In the genomic region with DNA sequence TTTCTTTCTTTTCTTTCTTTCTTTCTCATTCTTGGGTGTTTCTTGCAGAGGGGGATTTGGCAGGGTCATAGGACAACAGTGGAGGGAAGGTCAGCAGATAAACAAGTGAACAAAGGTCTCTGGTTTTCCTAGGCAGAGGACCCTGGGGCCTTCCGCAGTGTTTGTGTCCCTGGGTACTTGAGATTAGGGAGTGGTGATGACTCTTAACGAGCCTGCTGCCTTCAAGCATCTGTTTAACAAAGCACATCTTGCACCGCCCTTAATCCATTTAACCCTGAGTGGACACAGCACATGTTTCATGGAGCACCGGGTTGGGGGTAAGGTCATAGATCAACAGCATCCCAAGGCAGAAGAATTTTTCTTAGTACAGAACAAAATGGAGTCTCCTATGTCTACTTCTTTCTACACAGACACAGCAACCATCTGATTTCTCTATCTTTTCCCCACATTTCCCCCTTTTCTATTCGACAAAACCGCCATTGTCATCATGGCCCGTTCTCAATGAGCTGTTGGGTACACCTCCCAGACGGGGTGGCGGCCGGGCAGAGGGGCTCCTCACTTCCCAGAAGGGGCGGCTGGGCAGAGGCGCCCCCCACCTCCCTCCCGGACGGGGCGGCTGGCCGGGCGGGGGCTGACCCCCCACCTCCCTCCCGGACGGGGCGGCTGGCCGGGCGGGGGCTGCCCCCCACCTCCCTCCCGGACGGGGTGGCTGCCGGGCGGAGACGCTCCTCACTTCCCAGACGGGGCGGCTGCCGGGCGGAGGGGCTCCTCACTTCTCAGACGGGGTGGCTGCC, we compare ENCODE assay signal across 7 cellular contexts. TPM values are rescaled to one million over a fixed set of nuclear protein-coding genes. Genes with fewer than 3 reads are reported as not detected.
DNase-seq lines count a peak whose midpoint lies in the region; ATAC-seq and TF ChIP-seq lines count a peak whose summit lies in the region.
"Not testable (repeated sequence)": the region's sequence is repeated elsewhere in the genome, so short reads cannot be mapped to it uniquely, and the experiment has no call there.

No MANE protein-coding gene starts in this region.

- H3K27ac Mint-ChIP-seq in CD4-positive, alpha-beta T cell, result peak overlapping the region; percentile 92
- H3K27ac Mint-ChIP-seq in T-helper 17 cell, result peak overlapping the region; percentile 95
- H3K27ac Mint-ChIP-seq in activated CD4-positive, alpha-beta memory T cell treated with anti-CD3 and anti-CD28 coated beads for 36 hours, result peak overlapping the region; percentile 78
- peak overlapping the region; percentile 41 for H3K27ac Mint-ChIP-seq in activated T-helper 1 cell treated with anti-CD3 and anti-CD28 coated beads, Interleukin-12 subunit alpha, Interleukin-12 subunit beta, Interleukin-2, Interleukin-4 antibody, amounts not matched to agents 30 ng/mL and 10 ng/mL and 1 ng/mL, durations not matched to agents 14 hours and 24 hours and 36 hours
- peak overlapping the region; percentile 51 for H3K27ac Mint-ChIP-seq in activated naive CD8-positive, alpha-beta T cell
- peak overlapping the region; percentile 32 for H3K27ac Mint-ChIP-seq in endodermal cell
- peak overlapping the region; percentile 77 to 80 for H3K27ac Mint-ChIP-seq in natural killer cell treated with Interleukin-12 subunit alpha and Interleukin-12 subunit beta and Interleukin-15 and Interleukin-18, amount 100 ng/mL, for 72 hours

- not testable (repeated sequence) for H3K9ac ChIP-seq in endodermal cell (ENCODE audit: extremely low read depth, low read length, poor library complexity, severe bottlenecking)

- peaks cover 65% of the 10 kb centered on the region for H3K4me1 Mint-ChIP-seq in CD4-positive, alpha-beta T cell (ENCODE audit: low read depth)
- H3K4me1 Mint-ChIP-seq in T-helper 17 cell, result peaks cover 48% of the 10 kb centered on the region
- H3K4me1 Mint-ChIP-seq in activated CD4-positive, alpha-beta memory T cell treated with anti-CD3 and anti-CD28 coated beads for 36 hours (ENCODE audit: low read depth), result peaks cover 64% of the 10 kb centered on the region
- peaks cover 70% of the 10 kb centered on the region for H3K4me1 Mint-ChIP-seq in activated T-helper 1 cell treated with anti-CD3 and anti-CD28 coated beads, Interleukin-12 subunit alpha, Interleukin-12 subunit beta, Interleukin-2, Interleukin-4 antibody, amounts not matched to agents 30 ng/mL and 10 ng/mL and 1 ng/mL, durations not matched to agents 14 hours and 24 hours and 36 hours (ENCODE audit: low read depth)
- peaks cover 68% of the 10 kb centered on the region for H3K4me1 Mint-ChIP-seq in activated naive CD8-positive, alpha-beta T cell (ENCODE audit: low read depth)
- peaks cover 24% of the 10 kb centered on the region for H3K4me1 Mint-ChIP-seq in endodermal cell
- H3K4me1 Mint-ChIP-seq in natural killer cell treated with Interleukin-12 subunit alpha and Interleukin-12 subunit beta and Interleukin-15 and Interleukin-18, amount 100 ng/mL, for 72 hours (ENCODE audit: low read depth in 2 of 2), result peaks cover 58 to 73% of the 10 kb centered on the region in 2 donors

- peaks cover 11% of the 10 kb centered on the region for H3K4me1 ChIP-seq in endodermal cell (ENCODE audit: control insufficient read depth, insufficient read depth, low read length)

- DNase-seq in CD4-positive, alpha-beta T cell; T-helper 17 cell; activated CD4-positive, alpha-beta memory T cell treated with anti-CD3 and anti-CD28 coated beads for 36 hours; activated T-helper 1 cell treated with anti-CD3 and anti-CD28 coated beads, Interleukin-12 subunit alpha, Interleukin-12 subunit beta, Interleukin-2, Interleukin-4 antibody, amounts not matched to agents 30 ng/mL and 10 ng/mL and 1 ng/mL, durations not matched to agents 14 hours and 24 hours and 36 hours (ENCODE audit: low spot score); endodermal cell; natural killer cell treated with Interleukin-12 subunit alpha and Interleukin-12 subunit beta and Interleukin-15 and Interleukin-18, amount 100 ng/mL, for 72 hours (ENCODE audit: low spot score): not testable (repeated sequence)

- WGBS in endodermal cell (ENCODE audit: insufficient coverage in 1 of 2, insufficient read length in 1 of 2), 2 experiments, result 99% methylated on average over 9 of the region's 32 CpGs; no CpG with 5 or more reads in 1 of the 2 experiments

- peak overlapping the region; percentile 16 for H3K4me3 Mint-ChIP-seq in CD4-positive, alpha-beta T cell
- H3K4me3 Mint-ChIP-seq in T-helper 17 cell; activated CD4-positive, alpha-beta memory T cell treated with anti-CD3 and anti-CD28 coated beads for 36 hours; activated T-helper 1 cell treated with anti-CD3 and anti-CD28 coated beads, Interleukin-12 subunit alpha, Interleukin-12 subunit beta, Interleukin-2, Interleukin-4 antibody, amounts not matched to agents 30 ng/mL and 10 ng/mL and 1 ng/mL, durations not matched to agents 14 hours and 24 hours and 36 hours; activated naive CD8-positive, alpha-beta T cell; endodermal cell: not testable (repeated sequence)
- H3K4me3 Mint-ChIP-seq in natural killer cell treated with Interleukin-12 subunit alpha and Interleukin-12 subunit beta and Interleukin-15 and Interleukin-18, amount 100 ng/mL, for 72 hours, result peak overlapping the region; percentile 32

- H3K27me3 ChIP-seq in CD4-positive, alpha-beta T cell (ENCODE audit: control insufficient read depth, insufficient read depth, low read length); endodermal cell (ENCODE audit: control insufficient read depth, insufficient read depth, low read length, poor library complexity, severe bottlenecking): not testable (repeated sequence)

- not testable (repeated sequence) for H3K36me3 ChIP-seq in endodermal cell (ENCODE audit: control insufficient read depth, insufficient read depth, low read length)

- H3K9me3 ChIP-seq in CD4-positive, alpha-beta T cell (ENCODE audit: control insufficient read depth, low read length); T-helper 17 cell (ENCODE audit: control insufficient read depth, low read length, poor library complexity, severe bottlenecking): not testable (repeated sequence)
- peaks cover 13% of the 10 kb centered on the region for H3K9me3 ChIP-seq in endodermal cell (ENCODE audit: control insufficient read depth, low read length)

- not testable (repeated sequence) for H3K9me3 Mint-ChIP-seq in CD4-positive, alpha-beta T cell; activated CD4-positive, alpha-beta memory T cell treated with anti-CD3 and anti-CD28 coated beads for 36 hours; activated T-helper 1 cell treated with anti-CD3 and anti-CD28 coated beads, Interleukin-12 subunit alpha, Interleukin-12 subunit beta, Interleukin-2, Interleukin-4 antibody, amounts not matched to agents 30 ng/mL and 10 ng/mL and 1 ng/mL, durations not matched to agents 14 hours and 24 hours and 36 hours; activated naive CD8-positive, alpha-beta T cell (ENCODE audit: low read depth); natural killer cell treated with Interleukin-12 subunit alpha and Interleukin-12 subunit beta and Interleukin-15 and Interleukin-18, amount 100 ng/mL, for 72 hours
- peaks cover 34% of the 10 kb centered on the region for H3K9me3 Mint-ChIP-seq in endodermal cell

- peaks cover 45% of the 10 kb centered on the region for H3K36me3 Mint-ChIP-seq in CD4-positive, alpha-beta T cell (ENCODE audit: low read depth)
- not testable (repeated sequence) for H3K36me3 Mint-ChIP-seq in T-helper 17 cell (ENCODE audit: low read depth); activated CD4-positive, alpha-beta memory T cell treated with anti-CD3 and anti-CD28 coated beads for 36 hours; activated naive CD8-positive, alpha-beta T cell
- H3K36me3 Mint-ChIP-seq in activated T-helper 1 cell treated with anti-CD3 and anti-CD28 coated beads, Interleukin-12 subunit alpha, Interleukin-12 subunit beta, Interleukin-2, Interleukin-4 antibody, amounts not matched to agents 30 ng/mL and 10 ng/mL and 1 ng/mL, durations not matched to agents 14 hours and 24 hours and 36 hours (ENCODE audit: low read depth), result peaks cover 38% of the 10 kb centered on the region
- H3K36me3 Mint-ChIP-seq in endodermal cell (ENCODE audit: low read depth), result peaks cover 24% of the 10 kb centered on the region
- H3K36me3 Mint-ChIP-seq in natural killer cell treated with Interleukin-12 subunit alpha and Interleukin-12 subunit beta and Interleukin-15 and Interleukin-18, amount 100 ng/mL, for 72 hours, result peaks cover 18% of the 10 kb centered on the region

- intact Hi-C loops in CD4-positive, alpha-beta T cell (cut with DNase I, micrococcal nuclease), result loop anchor here in 1 of 2 experiments (10.0 kb wide), 1 partner anchor 625 kb away; a partner anchor contains a TSS
- intact Hi-C loops in activated CD4-positive, alpha-beta memory T cell treated with anti-CD3 and anti-CD28 coated beads for 36 hours (cut with micrococcal nuclease), result loop anchor here (10.0 kb wide), 2 partner anchors 415 to 535 kb away; a partner anchor contains a TSS
- intact Hi-C loops in activated T-helper 1 cell treated with anti-CD3 and anti-CD28 coated beads, Interleukin-12 subunit alpha, Interleukin-12 subunit beta, Interleukin-2, Interleukin-4 antibody, amounts not matched to agents 30 ng/mL and 10 ng/mL and 1 ng/mL, durations not matched to agents 14 hours and 24 hours and 36 hours (cut with micrococcal nuclease), result loop anchor here (10.0 kb wide), 2 partner anchors 415 to 1455 kb away; a partner anchor contains a TSS

- CTCF ChIA-PET in CD4-positive, alpha-beta T cell (lab: Charles Lee), result not testable (repeated sequence)
- CTCF ChIA-PET in activated CD4-positive, alpha-beta memory T cell treated with anti-CD3 and anti-CD28 coated beads for 36 hours (lab: Charles Lee), result interaction anchor here (1.2 to 1.3 kb wide), 2 partner anchors 11 to 67 kb away, joined by 4 read pairs; no protein-coding TSS in a partner anchor

- POLR2A ChIA-PET in CD4-positive, alpha-beta T cell (lab: Charles Lee), result not testable (repeated sequence)
- POLR2A ChIA-PET in activated CD4-positive, alpha-beta memory T cell treated with anti-CD3 and anti-CD28 coated beads for 36 hours (lab: Charles Lee), result interaction anchor here (3.1 kb wide), 1 partner anchor 13 kb away, joined by 17 read pairs; a partner anchor contains a TSS

- H3K27ac ChIP-seq in CD4-positive, alpha-beta T cell (ENCODE audit: low read depth, low read length); endodermal cell (ENCODE audit: low read depth, low read length): not testable (repeated sequence)

- not testable (repeated sequence) for ATAC-seq in CD4-positive, alpha-beta T cell (ENCODE audit: poor library complexity); T-helper 17 cell; natural killer cell treated with Interleukin-12 subunit alpha and Interleukin-12 subunit beta and Interleukin-15 and Interleukin-18, amount 100 ng/mL, for 72 hours

- H3K4me3 ChIP-seq in endodermal cell (ENCODE audit: low read length), result not testable (repeated sequence)

- TF ChIP-seq CTCF in CD4-positive, alpha-beta T cell (IDR thresholded peaks at IDR 0.05); endodermal cell (conservative IDR thresholded peaks at IDR 0.05): not testable (repeated sequence)

- H3K27me3 Mint-ChIP-seq in CD4-positive, alpha-beta T cell; T-helper 17 cell; activated CD4-positive, alpha-beta memory T cell treated with anti-CD3 and anti-CD28 coated beads for 36 hours; activated T-helper 1 cell treated with anti-CD3 and anti-CD28 coated beads, Interleukin-12 subunit alpha, Interleukin-12 subunit beta, Interleukin-2, Interleukin-4 antibody, amounts not matched to agents 30 ng/mL and 10 ng/mL and 1 ng/mL, durations not matched to agents 14 hours and 24 hours and 36 hours (ENCODE audit: insufficient read depth); activated naive CD8-positive, alpha-beta T cell; endodermal cell (ENCODE audit: insufficient read depth); natural killer cell treated with Interleukin-12 subunit alpha and Interleukin-12 subunit beta and Interleukin-15 and Interleukin-18, amount 100 ng/mL, for 72 hours: not testable (repeated sequence)

RNA-seq across cellular contexts. Expression of a gene that starts 12.9 kb away (rescaled TPM):
- 100 to 1,000 TPM; 115 to 128 TPM for total RNA-seq in CD4-positive, alpha-beta T cell
- total RNA-seq in T-helper 17 cell (10 to 100 TPM; 86.7 to 99.8 TPM), endodermal cell (10 to 100 TPM; 23.9 to 24.3 TPM)
- total RNA-seq in activated CD4-positive, alpha-beta memory T cell treated with anti-CD3 and anti-CD28 coated beads for 36 hours, result 10 to 100 TPM; 41.1 to 48.0 TPM
- total RNA-seq in activated T-helper 1 cell treated with anti-CD3 and anti-CD28 coated beads, Interleukin-12 subunit alpha, Interleukin-12 subunit beta, Interleukin-2, Interleukin-4 antibody, amounts not matched to agents 30 ng/mL and 10 ng/mL and 1 ng/mL, durations not matched to agents 14 hours and 24 hours and 36 hours, result 46.0 and 49.5 TPM in 2 replicates
- 20.8 TPM for polyA plus RNA-seq in endodermal cell (2013, experiment 1 of 2)
- polyA plus RNA-seq in endodermal cell (2013, experiment 2 of 2), result 17.4 TPM
- total RNA-seq in natural killer cell treated with Interleukin-12 subunit alpha and Interleukin-12 subunit beta and Interleukin-15 and Interleukin-18, amount 100 ng/mL, for 72 hours, result 100 to 1,000 TPM in 1 of 2 donors, 10 to 100 TPM in 1; 63.0 to 112 TPM

Comparison
In these comparisons a context has a peak if more than half of its experiments do, and no peak if none do; other contexts are left out.
1. H3K27ac Mint-ChIP-seq: peak in every context shown above with its lines; median percentile 95 in T-helper 17 cell; 92 in CD4-positive, alpha-beta T cell; 78 in natural killer cell treated with Interleukin-12 subunit alpha and Interleukin-12 subunit beta and Interleukin-15 and Interleukin-18, amount 100 ng/mL, for 72 hours; 78 in activated CD4-positive, alpha-beta memory T cell treated with anti-CD3 and anti-CD28 coated beads for 36 hours; 51 in activated naive CD8-positive, alpha-beta T cell; 41 in activated T-helper 1 cell treated with anti-CD3 and anti-CD28 coated beads, Interleukin-12 subunit alpha, Interleukin-12 subunit beta, Interleukin-2, Interleukin-4 antibody, amounts not matched to agents 30 ng/mL and 10 ng/mL and 1 ng/mL, durations not matched to agents 14 hours and 24 hours and 36 hours; 32 in endodermal cell.